ENCODE assay signal across 19 cellular contexts in the genomic region with DNA sequence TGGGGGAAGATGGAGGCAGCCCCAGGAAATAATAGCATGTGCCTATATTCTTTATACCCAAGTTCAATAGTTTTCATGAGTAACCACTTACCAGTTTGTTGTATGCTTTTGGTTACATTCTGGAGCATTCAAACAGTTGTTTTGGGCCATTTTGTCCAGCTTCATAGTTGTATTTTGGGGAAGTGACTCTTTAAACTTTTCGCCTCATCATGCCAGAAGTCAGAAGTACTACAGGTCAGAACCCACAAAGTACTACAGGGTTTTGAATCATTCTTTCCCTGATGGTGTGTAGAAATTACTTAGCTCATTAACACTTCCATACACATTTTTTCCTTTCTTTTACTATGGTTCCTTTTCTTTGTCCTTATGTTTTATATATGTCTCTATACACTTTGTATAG.
"Had no signal": no experiment of that assay in that cellular context is flagged by ENCODE, and none has a peak within 500 bp of the region (broad histone marks: within the 10 kb centered on the region; RNA-seq: fewer than 3 reads in every experiment).

No MANE protein-coding gene starts in this region.

- H3K4me1 ChIP-seq: heart left ventricle, neural progenitor cell, pancreas, suprapubic skin, thyroid gland had no signal

- DNase-seq: effector memory CD4-positive, alpha-beta T cell; heart left ventricle; hippocampal formation; left colon; left ventricle myocardium superior; mesenchymal stem cell; midbrain; occipital lobe; pancreas; right cardiac atrium; small intestine; stimulated activated CD4-positive, alpha-beta T cell treated with anti-CD3 and anti-CD28 coated beads, Interleukin-2, amount 100 ng/mL, for 48 hours; stimulated activated naive CD8-positive, alpha-beta T cell treated with anti-CD3 and anti-CD28 coated beads, Interleukin-15, Interleukin-2, amounts not matched to agents 100 U/mL and 50 U/mL, for 24 hours; thyroid gland had no signal

- H3K27ac ChIP-seq: heart left ventricle, neural progenitor cell, pancreas, suprapubic skin, thyroid gland had no signal

- H3K9me3 ChIP-seq: heart left ventricle, pancreas, suprapubic skin, thyroid gland had no signal

- H3K4me3 ChIP-seq: heart left ventricle, lung, neural progenitor cell, pancreas, suprapubic skin, thyroid gland had no signal

- H2AFZ ChIP-seq: neural progenitor cell had no signal

- H3K27me3 ChIP-seq: heart left ventricle, neural progenitor cell, suprapubic skin, thyroid gland had no signal

- H3K9ac ChIP-seq: neural progenitor cell had no signal

- ATAC-seq: esophagus mucosa; heart left ventricle; left colon; left ventricle myocardium superior; natural killer cell treated with Interleukin-12 subunit alpha and Interleukin-12 subunit beta and Interleukin-15 and Interleukin-18, amount 100 ng/mL, for 72 hours; pancreas; right cardiac atrium; stimulated activated naive CD8-positive, alpha-beta T cell treated with anti-CD3 and anti-CD28 coated beads, Interleukin-15, Interleukin-2, amounts not matched to agents 100 U/mL and 50 U/mL, for 24 hours had no signal

- H3K36me3 ChIP-seq: heart left ventricle, neural progenitor cell, pancreas, suprapubic skin, thyroid gland had no signal

- H3K4me2 ChIP-seq: neural progenitor cell had no signal
